In genomic region chr2:111246620-111247061, GRCh38 we compare ENCODE assay signal across 1 cellular context.
TF ChIP-seq lines count a peak whose summit lies in the region.

No MANE protein-coding gene starts in this region.

TF ChIP-seq in HepG2, 621 proteins besides CTCF, POLR2A, EP300 and RAD21 (continued from another document and continues in another):
- TF ChIP-seq GLI4 (CRISPR knock-in tag; IDR thresholded peaks at IDR 0.05; ENCODE audit: borderline replicate concordance) (no peak), YEATS2 (CRISPR knock-in tag; IDR thresholded peaks at IDR 0.05; ENCODE audit: borderline replicate concordance) (peak; percentile 63; the same call in 1 of the 2 replicates), CHD4 (IDR thresholded peaks at IDR 0.05; ENCODE audit: borderline replicate concordance, low read length) (no peak), ZFP91 (CRISPR knock-in tag; IDR thresholded peaks at IDR 0.05; ENCODE audit: borderline replicate concordance) (peak; percentile 50), NFIB (CRISPR knock-in tag; IDR thresholded peaks at IDR 0.05; ENCODE audit: borderline replicate concordance) (no peak), ZBTB20 (CRISPR knock-in tag; IDR thresholded peaks at IDR 0.05; ENCODE audit: borderline replicate concordance, low read depth) (peak; percentile 92; the same call in 1 of the 2 replicates), NCOA1 (CRISPR knock-in tag; IDR thresholded peaks at IDR 0.05) (no peak), ZNF224 (CRISPR knock-in tag; IDR thresholded peaks at IDR 0.05) (peak; percentile 95; the same call in 1 of the 2 replicates), MXD1 (CRISPR knock-in tag; IDR thresholded peaks at IDR 0.05) (no peak), ZNF7 (CRISPR knock-in tag; IDR thresholded peaks at IDR 0.05) (no peak), ZMYM4 (CRISPR knock-in tag; IDR thresholded peaks at IDR 0.05) (peak; percentile 91), ZFP41 (CRISPR knock-in tag; IDR thresholded peaks at IDR 0.05; ENCODE audit: borderline replicate concordance) (peak; percentile 70; the same call in 1 of the 2 replicates), ZNF350 (CRISPR knock-in tag; IDR thresholded peaks at IDR 0.05; ENCODE audit: borderline replicate concordance, low read depth) (peak; percentile 82), ZNF160 (CRISPR knock-in tag; IDR thresholded peaks at IDR 0.05) (no peak), CSRNP1 (CRISPR knock-in tag; IDR thresholded peaks at IDR 0.05) (no peak; the same call in 1 of the 2 replicates), ZNF800 (CRISPR knock-in tag; IDR thresholded peaks at IDR 0.05) (peak; percentile 75), NFKBIZ (CRISPR knock-in tag; IDR thresholded peaks at IDR 0.05) (peak; percentile 26; the same call in 1 of the 2 replicates), GTF2F1 (IDR thresholded peaks at IDR 0.05; ENCODE audit: low read length) (no peak), ZNF343 (CRISPR knock-in tag; IDR thresholded peaks at IDR 0.05) (no peak), RNF2 (conservative IDR thresholded peaks at IDR 0.05; ENCODE audit: low read depth) (no peak), ATF4 (CRISPR knock-in tag; IDR thresholded peaks at IDR 0.05) (no peak), ZNF484 (CRISPR knock-in tag; IDR thresholded peaks at IDR 0.05; ENCODE audit: borderline replicate concordance, low read depth) (no peak), PATZ1 (CRISPR knock-in tag; IDR thresholded peaks at IDR 0.05) (peak; percentile 89), SALL1 (CRISPR knock-in tag; IDR thresholded peaks at IDR 0.05) (peak; percentile 97), ZNF557 (CRISPR knock-in tag; IDR thresholded peaks at IDR 0.05) (0 out of 2 replicates have a peak, but pooled peaks have one; percentile 44), ASH2L (IDR thresholded peaks at IDR 0.05; ENCODE audit: insufficient read length, low read depth, low read length) (peak; percentile 33), ZBTB21 (CRISPR knock-in tag; IDR thresholded peaks at IDR 0.05) (no peak), ZSCAN20 (CRISPR knock-in tag; IDR thresholded peaks at IDR 0.05; ENCODE audit: borderline replicate concordance) (no peak), ZNF710 (CRISPR knock-in tag; IDR thresholded peaks at IDR 0.05; ENCODE audit: borderline replicate concordance) (peak; percentile 75; the same call in 1 of the 2 replicates), RARA (CRISPR knock-in tag; IDR thresholded peaks at IDR 0.05) (peak; percentile 90), CCDC6 (CRISPR knock-in tag; IDR thresholded peaks at IDR 0.05) (no peak), ZNF367 (CRISPR knock-in tag; IDR thresholded peaks at IDR 0.05; ENCODE audit: borderline replicate concordance) (no peak), RXRB (CRISPR knock-in tag; IDR thresholded peaks at IDR 0.05; ENCODE audit: borderline replicate concordance) (peak; percentile 88), HMGXB3 (CRISPR knock-in tag; IDR thresholded peaks at IDR 0.05; ENCODE audit: borderline replicate concordance) (no peak; the same call in 1 of the 2 replicates), SNRNP70 (IDR thresholded peaks at IDR 0.05; ENCODE audit: low read depth, low read length) (no peak), GPBP1L1 (CRISPR knock-in tag; IDR thresholded peaks at IDR 0.05) (no peak), ZNF292 (CRISPR knock-in tag; IDR thresholded peaks at IDR 0.05; ENCODE audit: borderline replicate concordance, low read depth) (peak; percentile 91; the same call in 1 of the 2 replicates), ZNF138 (CRISPR knock-in tag; IDR thresholded peaks at IDR 0.05; ENCODE audit: low read depth) (0 out of 2 replicates have a peak, but pooled peaks have one; percentile 38), HIVEP1 (CRISPR knock-in tag; IDR thresholded peaks at IDR 0.05) (no peak), ZNF260 (CRISPR knock-in tag; IDR thresholded peaks at IDR 0.05; ENCODE audit: borderline replicate concordance, low read depth) (0 out of 2 replicates have a peak, but pooled peaks have one; percentile 90), ZNF580 (CRISPR knock-in tag; IDR thresholded peaks at IDR 0.05; ENCODE audit: borderline replicate concordance, low read depth) (peak; percentile 86; the same call in 1 of the 2 replicates), RBM22 (optimal IDR thresholded peaks at IDR 0.05; ENCODE audit: low read length) (no peak), ZKSCAN8 (CRISPR knock-in tag; IDR thresholded peaks at IDR 0.05; ENCODE audit: borderline replicate concordance) (peak; percentile 90)
